Comparison of ENCODE assay signal across 13 cellular contexts in genomic region chr12:50842637-50843493, GRCh38. TPM values are rescaled to one million over a fixed set of nuclear protein-coding genes. Genes with fewer than 3 reads are reported as not detected.
DNase-seq lines count a peak whose midpoint lies in the region; ATAC-seq, FAIRE-seq and TF ChIP-seq lines count a peak whose summit lies in the region.
"Had no signal": no experiment of that assay in that cellular context is flagged by ENCODE, and none has a peak within 500 bp of the region (broad histone marks: within the 10 kb centered on the region; RNA-seq: fewer than 3 reads in every experiment).

Gene TMPRSS12, plus strand, starts transcription at chr12:50842926. Its CDS starts 39 bp downstream, at chr12:50842965.

- DNase-seq in CD14-positive monocyte (ENCODE audit: low spot score) (no peak), bronchial epithelial cell (ENCODE audit: low read depth) (peak; percentile 13), posterior vena cava (ENCODE audit: low spot score) (peak; percentile 83), GM10248 (ENCODE audit: extremely low spot score) (no peak), GM19240 (ENCODE audit: insufficient read length, low spot score) (no peak)
- DNase-seq: AML-193, KBM-7 had no signal

- no peak for FAIRE-seq in bronchial epithelial cell (lab: Jason Lieb, UNC)

- no peak for TF ChIP-seq CTCF in CD14-positive monocyte (IDR thresholded peaks at IDR 0.05)
- peak; percentile 18 for TF ChIP-seq CTCF in bronchial epithelial cell (IDR thresholded peaks at IDR 0.05; ENCODE audit: insufficient read depth, low read length, severe bottlenecking)
- TF ChIP-seq CTCF in GM10248 (IDR thresholded peaks at IDR 0.05; ENCODE audit: control extremely low read depth, extremely low read depth, low read depth, missing control alignments): no peak

- peak within 1 kb of the TSS; percentile 63 to 77 for H3K4me3 Mint-ChIP-seq in CD14-positive monocyte
- H3K4me3 Mint-ChIP-seq: central memory CD8-positive, alpha-beta T cell had no signal

- H3K36me3 ChIP-seq in bronchial epithelial cell (ENCODE audit: control insufficient read depth, insufficient read depth, low read length) (no peaks in the 10 kb centered on the region), iPS-15b (ENCODE audit: control insufficient read depth, insufficient read depth, low read length) (no peaks in the 10 kb centered on the region)

- CTCF ChIA-PET in GM10248 (lab: Yijun Ruan, JAX): no interaction called here

- no peak for ATAC-seq in HG03280 (IDR thresholded peaks at IDR 0.05; ENCODE audit: unreplicated experiment)
- no peak for ATAC-seq in HG03520 (IDR thresholded peaks at IDR 0.05; ENCODE audit: unreplicated experiment)

- POLR2A ChIA-PET in GM10248 (lab: Yijun Ruan, JAX): no interaction called here

- H3K27me3 ChIP-seq in bronchial epithelial cell (ENCODE audit: control insufficient read depth, insufficient read depth, low read length): no peaks in the 10 kb centered on the region
- peaks cover 2% of the 10 kb centered on the region for H3K27me3 ChIP-seq in iPS-15b (ENCODE audit: control insufficient read depth, insufficient read depth, low read length)

- no peak within 1 kb of the TSS for H3K9ac ChIP-seq in iPS-15b (ENCODE audit: low read depth, low read length)

- no peaks in the 10 kb centered on the region for H3K36me3 Mint-ChIP-seq in CD14-positive monocyte

- intact Hi-C loops in CD14-positive monocyte (cut with micrococcal nuclease) (no loop called here), posterior vena cava (cut with DNase I) (no loop called here)

- peaks cover 7% of the 10 kb centered on the region for H3K4me1 Mint-ChIP-seq in CD14-positive monocyte
- H3K4me1 Mint-ChIP-seq: central memory CD8-positive, alpha-beta T cell had no signal

- no peaks in the 10 kb centered on the region for H3K9me3 ChIP-seq in iPS-15b (ENCODE audit: control insufficient read depth, insufficient read depth, low read length)

- peaks cover 2 to 6% (median 5%) of the 10 kb centered on the region in 3 donors for H3K27me3 Mint-ChIP-seq in CD14-positive monocyte (ENCODE audit: low read depth in 3 of 3)

- peaks cover 6% of the 10 kb centered on the region for H3K4me1 ChIP-seq in iPS-15b (ENCODE audit: control insufficient read depth, insufficient read depth, low read length)

- H3K9me3 Mint-ChIP-seq in CD14-positive monocyte: peaks cover 7 to 27% (median 15%) of the 10 kb centered on the region in 7 donors
- H3K9me3 Mint-ChIP-seq: central memory CD8-positive, alpha-beta T cell had no signal

- no peak within 1 kb of the TSS for H3K27ac Mint-ChIP-seq in CD14-positive monocyte

- peak within 1 kb of the TSS; percentile 26 for H3K4me3 ChIP-seq in bronchial epithelial cell (ENCODE audit: low read depth, low read length)
- peak within 1 kb of the TSS; percentile 49 for H3K4me3 ChIP-seq in iPS-15b (ENCODE audit: low read depth, low read length)

RNA-seq across cellular contexts. Expression of gene TMPRSS12, which starts in this region (rescaled TPM):
- polyA plus RNA-seq in CD14-positive monocyte: not detected
- total RNA-seq in bronchial epithelial cell (not detected in 2 replicates), posterior vena cava (not detected)
- total RNA-seq: lung microvascular endothelial cell, NCI-H460 had no signal

Comparison
In these comparisons a context has a peak if more than half of its experiments do, and no peak if none do; other contexts are left out.
1. Peak in DNase-seq and H3K4me3 ChIP-seq in bronchial epithelial cell; RNA of the gene not detected or under 1 TPM.
2. Peak in DNase-seq in posterior vena cava; RNA of the gene not detected or under 1 TPM.